8 cellular contexts compared by ENCODE assay signal in the genomic region with DNA sequence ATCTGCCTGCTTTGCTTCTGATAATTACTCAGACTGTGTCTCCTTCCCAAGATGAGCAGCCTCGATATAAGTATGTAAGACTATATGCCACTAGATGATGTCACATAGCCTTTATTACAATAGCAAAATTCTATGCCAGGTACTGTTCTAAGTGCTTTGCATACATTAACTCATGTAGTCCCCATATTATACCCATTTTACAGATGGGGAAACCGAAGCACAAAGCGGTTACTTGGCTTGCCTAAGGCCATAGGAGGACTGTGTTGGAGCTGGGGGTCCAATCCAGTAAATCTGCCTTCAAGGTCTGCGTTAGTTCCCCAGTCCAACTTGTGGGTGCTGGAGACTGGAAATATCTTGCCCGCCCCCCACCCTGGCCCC. TPM values are rescaled to one million over a fixed set of nuclear protein-coding genes. Genes with fewer than 3 reads are reported as not detected.
DNase-seq lines count a peak whose midpoint lies in the region; ATAC-seq and TF ChIP-seq lines count a peak whose summit lies in the region.

No MANE protein-coding gene starts in this region.

- peak overlapping the region; percentile 68 for H3K27ac ChIP-seq in CD4-positive, CD25-positive, alpha-beta regulatory T cell (ENCODE audit: insufficient read depth, low read length, poor library complexity, severe bottlenecking)
- H3K27ac ChIP-seq in PC-9, result peak overlapping the region; percentile 41
- H3K27ac ChIP-seq in neural progenitor cell, result no peak overlapping the region

- no peaks in the 10 kb centered on the region for H3K9me3 ChIP-seq in CD4-positive, CD25-positive, alpha-beta regulatory T cell (ENCODE audit: control insufficient read depth in 2 of 2, low read length in 2 of 2)
- H3K9me3 ChIP-seq in PC-9 (ENCODE audit: insufficient read depth, low read depth) (no peaks in the 10 kb centered on the region), neural progenitor cell (ENCODE audit: low read depth) (peaks cover 4% of the 10 kb centered on the region)

- no peak overlapping the region for H3K9ac ChIP-seq in neural progenitor cell

- no peaks in the 10 kb centered on the region for H3K36me3 Mint-ChIP-seq in CD4-positive, CD25-positive, alpha-beta regulatory T cell
- peaks cover 6% of the 10 kb centered on the region for H3K36me3 Mint-ChIP-seq in effector memory CD8-positive, alpha-beta T cell (ENCODE audit: insufficient read depth)
- peaks cover 8% of the 10 kb centered on the region for H3K36me3 Mint-ChIP-seq in neural progenitor cell

- TF ChIP-seq CTCF in PC-9 (conservative IDR thresholded peaks at IDR 0.05), result no peak
- TF ChIP-seq CTCF in neural progenitor cell (IDR thresholded peaks at IDR 0.05), result no peak

- H3K4me1 Mint-ChIP-seq in CD4-positive, CD25-positive, alpha-beta regulatory T cell, result peaks cover 8 to 26% (median 17%) of the 10 kb centered on the region in 4 donors
- peaks cover 14 to 16% of the 10 kb centered on the region in 2 donors for H3K4me1 Mint-ChIP-seq in effector memory CD8-positive, alpha-beta T cell (ENCODE audit: low read depth in 2 of 2)
- peaks cover 26% of the 10 kb centered on the region for H3K4me1 Mint-ChIP-seq in neural progenitor cell

- H3K27me3 Mint-ChIP-seq in CD4-positive, CD25-positive, alpha-beta regulatory T cell, result peaks cover 16% of the 10 kb centered on the region
- H3K27me3 Mint-ChIP-seq in effector memory CD8-positive, alpha-beta T cell, result peaks cover 6 to 27% of the 10 kb centered on the region in 2 donors
- H3K27me3 Mint-ChIP-seq in neural progenitor cell (ENCODE audit: insufficient read depth, low read depth), result no peaks in the 10 kb centered on the region

- H3K9me2 ChIP-seq in PC-9 (ENCODE audit: insufficient read depth), result no peaks in the 10 kb centered on the region

- BruUV-seq in PC-9 (replicated peaks; lab: Mats Ljungman, UMichigan), result no TSS peak

- H3K27me3 ChIP-seq in CD4-positive, CD25-positive, alpha-beta regulatory T cell (ENCODE audit: control insufficient read depth, insufficient read depth, low read length), result no peaks in the 10 kb centered on the region
- no peaks in the 10 kb centered on the region for H3K27me3 ChIP-seq in PC-9 (ENCODE audit: insufficient read depth, low read depth)
- peaks cover 25% of the 10 kb centered on the region for H3K27me3 ChIP-seq in neural progenitor cell

- H2AFZ ChIP-seq in PC-9, result 0 out of 2 replicates have a peak overlapping the region, but pooled peaks have one; percentile 49
- H2AFZ ChIP-seq in neural progenitor cell (replicated peaks), result no peak overlapping the region

- H3K4me3 Mint-ChIP-seq in CD4-positive, CD25-positive, alpha-beta regulatory T cell, result peak overlapping the region; percentile 91 to 97 (median 95)
- H3K4me3 Mint-ChIP-seq in effector memory CD8-positive, alpha-beta T cell, result peak overlapping the region; percentile 51 to 85
- peak overlapping the region; percentile 85 for H3K4me3 Mint-ChIP-seq in neural progenitor cell

- H3K4me2 ChIP-seq in PC-9, result peak overlapping the region; percentile 24; the same call in 1 of the 2 replicates
- no peak overlapping the region for H3K4me2 ChIP-seq in neural progenitor cell

- peak overlapping the region; percentile 52 to 94 (median 71) for H3K27ac Mint-ChIP-seq in CD4-positive, CD25-positive, alpha-beta regulatory T cell
- H3K27ac Mint-ChIP-seq in effector memory CD8-positive, alpha-beta T cell, result no peak overlapping the region
- peak overlapping the region; percentile 39 for H3K27ac Mint-ChIP-seq in neural progenitor cell

- peaks cover 12% of the 10 kb centered on the region; the same call in 1 of the 2 replicates for H3F3A ChIP-seq in PC-9 (ENCODE audit: insufficient read depth, low read depth)
- H3F3A ChIP-seq in neural progenitor cell (ENCODE audit: low read depth), result peaks cover 6% of the 10 kb centered on the region

- peak overlapping the region; percentile 48 for H3K4me3 ChIP-seq in CD4-positive, CD25-positive, alpha-beta regulatory T cell (ENCODE audit: low read depth, low read length)
- H3K4me3 ChIP-seq in PC-9 (peak overlapping the region; percentile 51; the same call in 1 of the 2 replicates), neural progenitor cell (peak overlapping the region; percentile 42)

- H3K9me3 Mint-ChIP-seq in CD4-positive, CD25-positive, alpha-beta regulatory T cell, result peaks cover 0 to 2% (median 0%) of the 10 kb centered on the region in 7 donors
- no peaks in the 10 kb centered on the region for H3K9me3 Mint-ChIP-seq in effector memory CD8-positive, alpha-beta T cell
- H3K9me3 Mint-ChIP-seq in neural progenitor cell, result no peaks in the 10 kb centered on the region

- H4K20me1 ChIP-seq in PC-9 (ENCODE audit: insufficient read depth) (no peaks in the 10 kb centered on the region; the same call in 1 of the 2 replicates), neural progenitor cell (ENCODE audit: low read depth) (no peaks in the 10 kb centered on the region)

- CTCF ChIA-PET in PC-9 (lab: Charles Lee), result interaction anchor here (0.6 kb wide), 1 partner anchor 654 kb away, joined by 4 read pairs; no protein-coding TSS in a partner anchor

- ATAC-seq in CD4-positive, CD25-positive, alpha-beta regulatory T cell (ENCODE audit: low read depth in 2 of 2), result no peak
- ATAC-seq in effector memory CD8-positive, alpha-beta T cell (replicated peaks), result no peak
- ATAC-seq in HG02623 (IDR thresholded peaks at IDR 0.05; ENCODE audit: unreplicated experiment), result no peak

- peak in 2 of 3 donors; percentile 1 to 2 for DNase-seq in CD4-positive, CD25-positive, alpha-beta regulatory T cell
- DNase-seq in PC-9 (no peak), neural progenitor cell (ENCODE audit: low spot score) (no peak), NCI-H187 (lab: John Stamatoyannopoulos, UW) (no peak), hepatic stellate cell (ENCODE audit: low spot score) (no peak), COR-L47 (lab: John Stamatoyannopoulos, UW) (no peak)
- DNase-seq in effector memory CD8-positive, alpha-beta T cell, result no peak

- H3K79me2 ChIP-seq in PC-9 (ENCODE audit: low read depth) (peaks cover 31% of the 10 kb centered on the region), neural progenitor cell (ENCODE audit: low read depth) (no peaks in the 10 kb centered on the region)

- intact Hi-C loops in PC-9 (cut with micrococcal nuclease; ENCODE audit: unreplicated experiment), result loop anchor here (2.0 to 5.0 kb wide), 2 partner anchors 1018 to 1606 kb away; partner anchors contain the start of genes PDHA1 and SYAP1

- POLR2A ChIA-PET in PC-9 (lab: Charles Lee; ENCODE audit: unreplicated experiment), result interaction anchor here (0.6 to 0.9 kb wide), 4 partner anchors 16 to 361 kb away, joined by 3 to 26 read pairs (median 6); no protein-coding TSS in a partner anchor

- H3K36me3 ChIP-seq in CD4-positive, CD25-positive, alpha-beta regulatory T cell (ENCODE audit: control insufficient read depth, insufficient read depth, low read length), result no peaks in the 10 kb centered on the region
- H3K36me3 ChIP-seq in PC-9 (ENCODE audit: low read depth), result no peaks in the 10 kb centered on the region
- no peaks in the 10 kb centered on the region for H3K36me3 ChIP-seq in neural progenitor cell

- peaks cover 6% of the 10 kb centered on the region for H3K4me1 ChIP-seq in CD4-positive, CD25-positive, alpha-beta regulatory T cell (ENCODE audit: control insufficient read depth, insufficient read depth, low read length, poor library complexity, severe bottlenecking)
- H3K4me1 ChIP-seq in PC-9 (replicated peaks; ENCODE audit: insufficient read depth) (peaks cover 14% of the 10 kb centered on the region; the same call in 1 of the 2 replicates), neural progenitor cell (peaks cover 11% of the 10 kb centered on the region)

RNA-seq across cellular contexts. Expression of gene SCML1, which starts 0.8 kb away (rescaled TPM):
- 11.6 TPM for total RNA-seq in CD4-positive, CD25-positive, alpha-beta regulatory T cell
- 1 to 10 TPM in 3 of 4 donors, under 1 TPM in 1; 0.24 to 3.6 (median 2.0) TPM for polyA plus RNA-seq in CD4-positive, CD25-positive, alpha-beta regulatory T cell
- total RNA-seq in PC-9 (2021), result 6.6 and 9.3 TPM in 2 replicates
- 5.0 and 9.7 TPM in 2 replicates for total RNA-seq in neural progenitor cell (ENCODE audit: low replicate concordance)

Comparison
In these comparisons a context has a peak if more than half of its experiments do, and no peak if none do; other contexts are left out.
1. DNase-seq: peak in CD4-positive, CD25-positive, alpha-beta regulatory T cell (2 of 3); none in PC-9 (0 of 2), effector memory CD8-positive, alpha-beta T cell (0 of 3), neural progenitor cell (single experiment), NCI-H187 (0 of 2), hepatic stellate cell (single experiment) and COR-L47 (single experiment).
2. H3K27ac Mint-ChIP-seq: peak in CD4-positive, CD25-positive, alpha-beta regulatory T cell (3 of 3) and neural progenitor cell (single experiment); none in effector memory CD8-positive, alpha-beta T cell (0 of 2).
3. Peak in every context shown above with its lines, with median percentiles within 50 percentile points of each other: H3K4me3 ChIP-seq and H3K4me3 Mint-ChIP-seq.